Comparison of ENCODE assay signal across 26 cellular contexts in the genomic region with DNA sequence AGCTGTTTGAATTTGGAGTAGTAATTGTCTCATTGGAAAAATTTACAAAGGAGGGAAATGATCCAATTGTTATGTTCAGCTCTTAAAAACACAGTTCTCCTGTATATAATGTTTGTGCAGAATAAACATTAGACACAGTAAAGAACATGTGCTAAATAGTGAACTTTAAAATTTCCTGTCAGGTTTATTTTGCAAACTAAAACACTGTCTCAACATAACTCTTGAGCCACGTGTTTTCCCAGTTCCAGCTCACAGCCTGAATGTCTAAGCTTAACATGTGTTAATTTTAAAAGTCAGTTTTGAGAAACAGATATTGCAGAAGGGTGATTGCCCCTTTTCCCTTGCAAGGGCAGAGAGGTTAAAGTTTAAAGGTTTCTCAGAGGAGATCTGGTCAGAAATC. TPM values are rescaled to one million over a fixed set of nuclear protein-coding genes. Genes with fewer than 3 reads are reported as not detected.
"Had no signal": no experiment of that assay in that cellular context is flagged by ENCODE, and none has a peak within 500 bp of the region (broad histone marks: within the 10 kb centered on the region; RNA-seq: fewer than 3 reads in every experiment).

No MANE protein-coding gene starts in this region.

- H3K9me3 ChIP-seq: colonic mucosa, gastrocnemius medialis, psoas muscle, suprapubic skin, transverse colon, uterus had no signal

- DNase-seq: activated CD4-positive, alpha-beta T cell treated with anti-CD3 and anti-CD28 coated beads for 36 hours; activated CD4-positive, alpha-beta T cell treated with anti-CD3 and anti-CD28 coated beads, Interleukin-2, amount 50 U/mL, for 48 hours; activated naive CD4-positive, alpha-beta T cell; activated naive CD8-positive, alpha-beta T cell treated with anti-CD3 and anti-CD28 coated beads, Interleukin-2, amount 10 ng/mL, durations not matched to agents 7 days and 5 days; activated T-cell treated with anti-CD3 and anti-CD28 coated beads for 4 hours; amygdala; caudate nucleus; colonic mucosa; gastrocnemius medialis; head of caudate nucleus; midbrain; psoas muscle; right cardiac atrium; stimulated activated CD4-positive, alpha-beta T cell treated with anti-CD3 and anti-CD28 coated beads, Interleukin-15, amount 100 ng/mL, for 24 hours; stimulated activated CD4-positive, alpha-beta T cell treated with anti-CD3 and anti-CD28 coated beads, Interleukin-2, amount 100 ng/mL, for 48 hours; stimulated activated naive CD8-positive, alpha-beta T cell treated with anti-CD3 and anti-CD28 coated beads, Interleukin-15, amount 100 ng/mL, for 72 hours; transverse colon; uterus had no signal

- H3K4me1 ChIP-seq: colonic mucosa, gastrocnemius medialis, psoas muscle, suprapubic skin, uterus had no signal

- FAIRE-seq: keratinocyte, TTC549 had no signal

- H3K27ac ChIP-seq: colonic mucosa, gastrocnemius medialis, psoas muscle, skin epidermis, suprapubic skin, transverse colon, uterus had no signal

- ATAC-seq: activated CD4-positive, alpha-beta T cell treated with anti-CD3 and anti-CD28 coated beads for 36 hours; gastrocnemius medialis; psoas muscle; right cardiac atrium; stimulated activated naive CD8-positive, alpha-beta T cell treated with anti-CD3 and anti-CD28 coated beads, Interleukin-15, amount 100 ng/mL, for 72 hours; WTC11 had no signal

- H3K4me3 ChIP-seq: colonic mucosa, gastrocnemius medialis, lung, psoas muscle, skin epidermis, suprapubic skin, transverse colon, uterus had no signal

- H3K27me3 ChIP-seq: colonic mucosa, gastrocnemius medialis, suprapubic skin, transverse colon had no signal

- H3K36me3 ChIP-seq: colonic mucosa, gastrocnemius medialis, suprapubic skin, transverse colon, uterus had no signal

RNA-seq across cellular contexts. Expression of gene EPHA7, which starts 20.6 kb away (rescaled TPM):
- total RNA-seq: activated CD4-positive, alpha-beta T cell treated with anti-CD3 and anti-CD28 coated beads for 36 hours; activated naive CD8-positive, alpha-beta T cell treated with anti-CD3 and anti-CD28 coated beads, Interleukin-2, amount 10 ng/mL, durations not matched to agents 7 days and 5 days; osteoblast; T-helper 2 cell treated with Interferon-gamma antibody and Interleukin-4, amounts not matched to agents 100 ng/mL and 5 ng/mL, for 36 hours had no signal
- polyA plus RNA-seq: keratinocyte had no signal
